17 cellular contexts compared by ENCODE assay signal in the genomic region with DNA sequence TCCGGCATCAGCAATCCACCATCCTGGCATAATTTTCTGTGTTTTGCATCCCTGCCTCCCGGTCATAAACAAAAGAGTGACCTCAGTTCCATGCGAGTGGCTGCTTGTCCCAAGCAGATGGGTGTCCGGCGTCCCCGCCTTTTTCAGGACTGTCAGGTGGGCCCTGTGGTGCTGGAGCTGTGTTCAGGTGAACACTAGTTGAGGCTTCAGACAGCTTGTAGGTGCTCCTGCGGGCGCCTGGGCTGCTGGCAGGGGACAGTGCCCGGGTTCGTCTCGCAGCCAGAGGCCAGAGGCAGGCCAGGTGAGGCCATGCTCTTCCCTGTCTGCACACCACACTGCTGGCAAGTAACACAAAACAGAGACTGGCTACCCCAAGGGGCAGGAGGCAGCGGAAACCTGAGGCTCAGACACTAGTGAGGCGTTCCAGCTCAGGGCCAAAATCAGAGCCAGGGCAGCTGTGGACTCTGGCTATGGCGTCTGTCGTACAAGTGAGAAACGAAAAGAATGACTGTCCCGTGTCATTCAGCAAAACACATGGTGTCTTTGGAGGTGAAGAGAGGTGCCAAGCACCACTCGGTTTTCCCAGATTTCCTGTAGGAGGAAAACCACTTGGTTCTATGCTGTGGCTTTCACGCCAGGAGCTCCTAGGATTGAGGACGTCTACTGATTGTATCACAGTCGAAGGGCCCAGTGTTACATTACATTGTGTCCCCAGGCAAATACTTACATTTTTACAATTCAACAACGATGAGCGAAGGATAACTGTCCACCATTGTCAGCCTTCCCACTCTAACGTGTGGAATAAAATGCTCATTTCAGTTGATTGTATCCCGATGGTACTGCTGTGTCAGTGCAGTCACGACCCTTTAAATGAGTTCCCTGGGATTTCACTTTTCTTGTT.
DNase-seq lines count a peak whose midpoint lies in the region; ATAC-seq and TF ChIP-seq lines count a peak whose summit lies in the region.
"Had no signal": no experiment of that assay in that cellular context is flagged by ENCODE, and none has a peak within 500 bp of the region (broad histone marks: within the 10 kb centered on the region; RNA-seq: fewer than 3 reads in every experiment).

No MANE protein-coding gene starts in this region.

- no peak overlapping the region for H4K8ac ChIP-seq in trophoblast cell (ENCODE audit: low read depth, low read length)

- H3K9me3 Mint-ChIP-seq in natural killer cell: no peaks in the 10 kb centered on the region

- no peak overlapping the region for H3K23ac ChIP-seq in trophoblast cell (ENCODE audit: low read length)

- H3K4me3 Mint-ChIP-seq in natural killer cell: no peak overlapping the region
- H3K4me3 Mint-ChIP-seq: B cell; CD4-positive, CD25-positive, alpha-beta regulatory T cell; HFFc6 had no signal

- no peak overlapping the region for H4K12ac ChIP-seq in trophoblast cell (ENCODE audit: low read depth, low read length)

- H2AK5ac ChIP-seq in trophoblast cell (ENCODE audit: low read length): peak overlapping the region; percentile 20

- peak overlapping the region; percentile 7 for H3K14ac ChIP-seq in trophoblast cell (ENCODE audit: low read length)

- no peak overlapping the region for H3K18ac ChIP-seq in trophoblast cell (ENCODE audit: low read length)

- H3K9ac ChIP-seq in trophoblast cell (ENCODE audit: low read length): no peak overlapping the region

- no peak for DNase-seq in Right ventricle myocardium superior
- no peak for DNase-seq in cardiac septum (ENCODE audit: low spot score)
- DNase-seq in islet precursor cell: peak; percentile 43
- DNase-seq in trophoblast cell: peak; percentile 68 to 86
- DNase-seq in DMS 273 treated with DMSO at 0.1 percent for 48 hours (lab: John Stamatoyannopoulos, UW): no peak
- no peak for DNase-seq in natural killer cell
- no peak for DNase-seq in head of caudate nucleus
- DNase-seq: CD4-positive, CD25-positive, alpha-beta regulatory T cell; COR-L47; H7; HFFc6; NCI-H1105; NCI-H1694 treated with DMSO at 0.1 percent for 48 hours; NCI-H226; NCI-H524 treated with DMSO at 0.1 percent for 48 hours had no signal

- intact Hi-C loops in Right ventricle myocardium superior (cut with DNase I): no loop called here
- intact Hi-C loops in cardiac septum (cut with DNase I): no loop called here
- intact Hi-C loops in natural killer cell (cut with micrococcal nuclease): no loop called here
- intact Hi-C loops in head of caudate nucleus (cut with DNase I): no loop called here

- no peak overlapping the region for H2BK5ac ChIP-seq in trophoblast cell (ENCODE audit: low read depth, low read length, poor library complexity)

- H4K91ac ChIP-seq in trophoblast cell (ENCODE audit: low read depth, low read length): no peak overlapping the region

- WGBS in trophoblast cell (ENCODE audit: extremely low coverage, insufficient coverage, insufficient read length): no CpG with 5 or more reads among the region's 26 CpGs

- no peaks in the 10 kb centered on the region for H3K27me3 Mint-ChIP-seq in natural killer cell (ENCODE audit: low read depth in 2 of 2)
- H3K27me3 Mint-ChIP-seq: B cell; CD4-positive, CD25-positive, alpha-beta regulatory T cell had no signal

- H2BK12ac ChIP-seq in trophoblast cell (ENCODE audit: low read length): no peak overlapping the region

- H3K79me1 ChIP-seq in trophoblast cell (ENCODE audit: low read length): peaks cover 3% of the 10 kb centered on the region

- peaks cover 3% of the 10 kb centered on the region for H3K79me2 ChIP-seq in trophoblast cell (ENCODE audit: control insufficient read depth, insufficient read depth, low read length, poor library complexity)

- H3K4me2 ChIP-seq in trophoblast cell (ENCODE audit: low read length): no peak overlapping the region

- no peak overlapping the region for H3K27ac Mint-ChIP-seq in natural killer cell
- H3K27ac Mint-ChIP-seq: B cell; CD4-positive, CD25-positive, alpha-beta regulatory T cell; HFFc6 had no signal

- peaks cover 5 to 14% of the 10 kb centered on the region in 2 experiments for H3K36me3 ChIP-seq in trophoblast cell (ENCODE audit: control insufficient read depth in 1 of 2, insufficient read depth in 2 of 2, low read length in 2 of 2)

- H3K4me1 ChIP-seq in trophoblast cell (ENCODE audit: control insufficient read depth in 1 of 2, insufficient read depth in 2 of 2, low read length in 2 of 2): peaks cover 18 to 24% of the 10 kb centered on the region in 2 experiments

- H3K9me3 ChIP-seq in trophoblast cell (ENCODE audit: insufficient read depth, low read depth, low read length): no peaks in the 10 kb centered on the region

- H2AFZ ChIP-seq in trophoblast cell (ENCODE audit: insufficient read depth, low read length, poor library complexity): no peak overlapping the region

- ATAC-seq in Right ventricle myocardium superior (ENCODE audit: poor library complexity): peak; percentile 27
- ATAC-seq in natural killer cell: no peak
- ATAC-seq: K562 had no signal

- no peaks in the 10 kb centered on the region for H3K36me3 Mint-ChIP-seq in natural killer cell

- H2BK120ac ChIP-seq in trophoblast cell (ENCODE audit: insufficient read depth, low read length, poor library complexity): no peak overlapping the region

- no peak overlapping the region for H3K4ac ChIP-seq in trophoblast cell (ENCODE audit: low read depth, low read length)

- peaks cover 16 to 23% of the 10 kb centered on the region in 2 donors for H3K4me1 Mint-ChIP-seq in natural killer cell
- H3K4me1 Mint-ChIP-seq: B cell had no signal

- H3K4me3 ChIP-seq in trophoblast cell (ENCODE audit: low read depth, low read length): no peak overlapping the region
- H3K4me3 ChIP-seq: K562 had no signal

- no peaks in the 10 kb centered on the region for H3K27me3 ChIP-seq in trophoblast cell (ENCODE audit: insufficient read depth, low read length)

- TF ChIP-seq CTCF in natural killer cell (IDR thresholded peaks at IDR 0.05): no peak

- no peak overlapping the region for H3K27ac ChIP-seq in trophoblast cell (ENCODE audit: low read depth, low read length)

Comparison
In these comparisons a context has a peak if more than half of its experiments do, and no peak if none do; other contexts are left out.
1. DNase-seq: peak in islet precursor cell (single experiment) and trophoblast cell (2 of 2); none in Right ventricle myocardium superior (single experiment), cardiac septum (single experiment), DMS 273 treated with DMSO at 0.1 percent for 48 hours (single experiment), natural killer cell (single experiment) and head of caudate nucleus (0 of 42).